8 cellular contexts compared by ENCODE assay signal in genomic region chr20:25407311-25408169, GRCh38. TPM values are rescaled to one million over a fixed set of nuclear protein-coding genes. Genes with fewer than 3 reads are reported as not detected.
DNase-seq lines count a peak whose midpoint lies in the region; ATAC-seq and TF ChIP-seq lines count a peak whose summit lies in the region.

Gene GINS1 (plus strand): TSS chr20:25407673. CDS start chr20:25407821, 148 bp downstream.

- peak within 1 kb of the TSS; percentile 61 to 74 for H3K27ac Mint-ChIP-seq in T-cell
- peak within 1 kb of the TSS; percentile 98 for H3K27ac Mint-ChIP-seq in progenitor cell of endocrine pancreas

- peak within 1 kb of the TSS; percentile 83 for H3K9ac ChIP-seq in adipocyte (ENCODE audit: low read length)

- H3K27me3 ChIP-seq in adipocyte (replicated peaks; ENCODE audit: control insufficient read depth, insufficient read depth, low read length), result no peaks in the 10 kb centered on the region
- H3K27me3 ChIP-seq in left ventricle myocardium inferior (ENCODE audit: low read depth), result no peaks in the 10 kb centered on the region

- peak; percentile 83 for TF ChIP-seq POLR2A in GM15510 (IDR thresholded peaks at IDR 0.05; ENCODE audit: borderline replicate concordance, extremely low read depth, insufficient read length)

- H3K27me3 Mint-ChIP-seq in T-cell (no peaks in the 10 kb centered on the region), progenitor cell of endocrine pancreas (no peaks in the 10 kb centered on the region)

- POLR2A ChIA-PET in T-cell (lab: Charles Lee), result interaction anchor here in 1 of 2 donors (0.6 kb wide), 1 partner anchor 39 kb away, joined by 4 read pairs; no protein-coding TSS in a partner anchor

- H3K4me1 ChIP-seq in adipocyte (ENCODE audit: control insufficient read depth, insufficient read depth, low read length) (peaks cover 7% of the 10 kb centered on the region), left ventricle myocardium inferior (peaks cover 17% of the 10 kb centered on the region)

- H3K4me3 Mint-ChIP-seq in T-cell (peak within 1 kb of the TSS; percentile 83 to 94 (median 92)), progenitor cell of endocrine pancreas (ENCODE audit: low read depth) (peak within 1 kb of the TSS; percentile 83)

- H3K4me1 Mint-ChIP-seq in T-cell, result peaks cover 12 to 19% (median 18%) of the 10 kb centered on the region in 3 donors
- H3K4me1 Mint-ChIP-seq in progenitor cell of endocrine pancreas (ENCODE audit: low read depth), result peaks cover 14% of the 10 kb centered on the region

- CTCF ChIA-PET in T-cell (lab: Charles Lee), result interaction anchor here (1.1 to 2.0 kb wide), 4 partner anchors 9 to 160 kb away, joined by 3 to 9 read pairs (median 6); partner anchors contain the start of genes ABHD12 (in 1 of the 2) and PYGB (in 1 of the 2)

- no peaks in the 10 kb centered on the region for H3K36me3 ChIP-seq in adipocyte (ENCODE audit: control insufficient read depth, insufficient read depth, low read length, severe bottlenecking)
- no peaks in the 10 kb centered on the region for H3K36me3 ChIP-seq in left ventricle myocardium inferior

- TF ChIP-seq CTCF in left ventricle myocardium inferior (IDR thresholded peaks at IDR 0.05; ENCODE audit: borderline replicate concordance), result no peak
- no peak for TF ChIP-seq CTCF in progenitor cell of endocrine pancreas (IDR thresholded peaks at IDR 0.05; ENCODE audit: unreplicated experiment)

- peaks cover 0 to 16% (median 7%) of the 10 kb centered on the region in 3 donors for H3K9me3 Mint-ChIP-seq in T-cell
- H3K9me3 Mint-ChIP-seq in progenitor cell of endocrine pancreas (ENCODE audit: low read depth), result peaks cover 16% of the 10 kb centered on the region

- ATAC-seq in HG02840 (IDR thresholded peaks at IDR 0.05; ENCODE audit: low FRiP score, unreplicated experiment) (peak; percentile 94), T-cell (replicated peaks in 1 of 4) (peak; percentile 89 to 93 (median 91))

- intact Hi-C loops in left ventricle myocardium inferior (cut with micrococcal nuclease), result no loop called here

- H3K36me3 Mint-ChIP-seq in T-cell (peaks cover 5% of the 10 kb centered on the region), progenitor cell of endocrine pancreas (ENCODE audit: insufficient read depth) (peaks cover 1% of the 10 kb centered on the region)

- H3K27ac ChIP-seq in left ventricle myocardium inferior (replicated peaks), result peak within 1 kb of the TSS; percentile 22

- peaks cover 11% of the 10 kb centered on the region for H3K9me3 ChIP-seq in adipocyte (ENCODE audit: control insufficient read depth, low read length)
- H3K9me3 ChIP-seq in left ventricle myocardium inferior (replicated peaks), result peaks cover 20% of the 10 kb centered on the region

- DNase-seq in NCI-H1417 treated with DMSO at 0.1 percent for 48 hours (lab: John Stamatoyannopoulos, UW) (peak; percentile 82), T-cell (peak; percentile 11 to 71 (median 50)), adipocyte (ENCODE audit: low read depth) (peak; percentile 89), left ventricle myocardium inferior (peak; percentile 79), progenitor cell of endocrine pancreas (ENCODE audit: low spot score, unreplicated experiment) (peak; percentile 91), ureter (ENCODE audit: low spot score) (peak; percentile 80)

- H3K4me3 ChIP-seq in adipocyte (ENCODE audit: low read length) (peak within 1 kb of the TSS; percentile 88), left ventricle myocardium inferior (peak within 1 kb of the TSS; percentile 75)

RNA-seq across cellular contexts. Expression of gene GINS1, which starts in this region (rescaled TPM):
- 1 to 10 TPM; 1.1 to 2.8 (median 1.2) TPM for total RNA-seq in T-cell
- total RNA-seq in left ventricle myocardium inferior, result 0.41 TPM
- 25.2 and 29.0 TPM in 2 replicates for total RNA-seq in progenitor cell of endocrine pancreas
- total RNA-seq in ureter, result 3.8 TPM

Comparison
In these comparisons a context has a peak if more than half of its experiments do, and no peak if none do; other contexts are left out.
1. Peak in every context shown above with its lines: DNase-seq, ATAC-seq, H3K4me3 ChIP-seq and H3K27ac ChIP-seq.
2. Peak in DNase-seq, H3K4me3 ChIP-seq and H3K27ac ChIP-seq in left ventricle myocardium inferior; RNA of the gene not detected or under 1 TPM.